ENCODE assay signal across 8 cellular contexts in the genomic region with DNA sequence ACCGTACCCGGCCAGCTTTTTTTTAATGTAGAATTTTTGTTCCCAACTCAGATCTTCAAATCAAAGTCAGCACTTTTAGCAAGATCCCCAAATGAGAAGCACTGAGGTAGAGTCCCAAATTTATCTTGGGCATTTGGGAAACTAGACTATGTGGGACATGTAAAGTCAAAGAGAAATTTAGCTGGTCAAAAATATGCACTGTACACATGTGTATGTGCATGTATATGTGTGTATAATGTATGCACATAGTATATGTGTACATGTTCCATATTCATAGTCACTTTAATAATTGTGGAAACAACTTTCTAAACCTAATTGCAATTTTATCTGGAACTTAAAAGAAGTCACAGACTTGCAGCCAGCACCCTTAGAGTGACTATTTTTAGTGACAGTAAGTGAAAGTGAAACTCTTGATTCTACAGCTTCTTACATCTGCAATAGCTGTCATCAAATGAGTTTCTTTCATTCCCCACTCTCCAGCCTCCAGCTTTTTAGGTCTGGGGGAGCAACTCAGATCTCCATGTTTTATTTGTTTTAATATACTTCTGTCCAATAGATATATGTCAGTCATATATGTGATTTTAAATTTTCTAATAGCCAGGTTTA. TPM values are rescaled to one million over a fixed set of nuclear protein-coding genes. Genes with fewer than 3 reads are reported as not detected.
DNase-seq lines count a peak whose midpoint lies in the region; ATAC-seq and TF ChIP-seq lines count a peak whose summit lies in the region.

No MANE protein-coding gene starts in this region.

- H3K9me3 Mint-ChIP-seq in CD4-positive, alpha-beta T cell = no peaks in the 10 kb centered on the region
- no peaks in the 10 kb centered on the region for H3K9me3 Mint-ChIP-seq in activated T-helper 1 cell treated with anti-CD3 and anti-CD28 coated beads, Interleukin-12 subunit alpha, Interleukin-12 subunit beta, Interleukin-2, Interleukin-4 antibody, amounts not matched to agents 30 ng/mL and 10 ng/mL and 1 ng/mL, durations not matched to agents 14 hours and 24 hours and 36 hours

- peak; percentile 43 for ATAC-seq in CD4-positive, alpha-beta T cell (ENCODE audit: poor library complexity)
- ATAC-seq in GM19397 (IDR thresholded peaks at IDR 0.05; ENCODE audit: unreplicated experiment) = peak; percentile 91
- ATAC-seq in HG03378 (IDR thresholded peaks at IDR 0.05; ENCODE audit: unreplicated experiment) = peak; percentile 94

- no peaks in the 10 kb centered on the region for H3K27me3 ChIP-seq in CD4-positive, alpha-beta T cell (ENCODE audit: control insufficient read depth, insufficient read depth, low read length)

- DNase-seq in CD4-positive, alpha-beta T cell = no peak
- peak; percentile 42 for DNase-seq in dedifferentiated amniotic fluid mesenchymal stem cell (ENCODE audit: extremely low spot score)
- DNase-seq in activated T-helper 1 cell treated with anti-CD3 and anti-CD28 coated beads, Interleukin-12 subunit alpha, Interleukin-12 subunit beta, Interleukin-2, Interleukin-4 antibody, amounts not matched to agents 30 ng/mL and 10 ng/mL and 1 ng/mL, durations not matched to agents 14 hours and 24 hours and 36 hours (ENCODE audit: low spot score) = no peak
- DNase-seq in foreskin fibroblast = no peak
- DNase-seq in NCI-H1105 (lab: John Stamatoyannopoulos, UW) = no peak
- no peak for DNase-seq in GM19240 (ENCODE audit: insufficient read length, low spot score)

- intact Hi-C loops in CD4-positive, alpha-beta T cell (cut with DNase I, micrococcal nuclease) = no loop called here
- intact Hi-C loops in activated T-helper 1 cell treated with anti-CD3 and anti-CD28 coated beads, Interleukin-12 subunit alpha, Interleukin-12 subunit beta, Interleukin-2, Interleukin-4 antibody, amounts not matched to agents 30 ng/mL and 10 ng/mL and 1 ng/mL, durations not matched to agents 14 hours and 24 hours and 36 hours (cut with micrococcal nuclease) = loop anchor here (2.0 kb wide), 1 partner anchor 53 kb away; a partner anchor contains a TSS

- no peaks in the 10 kb centered on the region for H3K9me3 ChIP-seq in CD4-positive, alpha-beta T cell (ENCODE audit: control insufficient read depth, low read length)

- POLR2A ChIA-PET in CD4-positive, alpha-beta T cell (lab: Charles Lee) = no interaction called here

- TF ChIP-seq CTCF in CD4-positive, alpha-beta T cell (IDR thresholded peaks at IDR 0.05) = no peak
- TF ChIP-seq CTCF in foreskin fibroblast (IDR thresholded peaks at IDR 0.05; ENCODE audit: low read depth, low read length) = no peak

- no peak overlapping the region for H3K27ac ChIP-seq in CD4-positive, alpha-beta T cell (ENCODE audit: low read depth, low read length)

- H3K27me3 Mint-ChIP-seq in CD4-positive, alpha-beta T cell = no peaks in the 10 kb centered on the region
- H3K27me3 Mint-ChIP-seq in activated T-helper 1 cell treated with anti-CD3 and anti-CD28 coated beads, Interleukin-12 subunit alpha, Interleukin-12 subunit beta, Interleukin-2, Interleukin-4 antibody, amounts not matched to agents 30 ng/mL and 10 ng/mL and 1 ng/mL, durations not matched to agents 14 hours and 24 hours and 36 hours (ENCODE audit: insufficient read depth) = no peaks in the 10 kb centered on the region

- peak overlapping the region; percentile 42 for H3K27ac Mint-ChIP-seq in CD4-positive, alpha-beta T cell
- H3K27ac Mint-ChIP-seq in activated T-helper 1 cell treated with anti-CD3 and anti-CD28 coated beads, Interleukin-12 subunit alpha, Interleukin-12 subunit beta, Interleukin-2, Interleukin-4 antibody, amounts not matched to agents 30 ng/mL and 10 ng/mL and 1 ng/mL, durations not matched to agents 14 hours and 24 hours and 36 hours = no peak overlapping the region

- CTCF ChIA-PET in CD4-positive, alpha-beta T cell (lab: Charles Lee) = interaction anchor here (1.4 kb wide), 1 partner anchor 9 kb away, joined by 3 read pairs; no protein-coding TSS in a partner anchor

- H3K36me3 Mint-ChIP-seq in CD4-positive, alpha-beta T cell (ENCODE audit: low read depth) = peaks cover 44% of the 10 kb centered on the region
- H3K36me3 Mint-ChIP-seq in activated T-helper 1 cell treated with anti-CD3 and anti-CD28 coated beads, Interleukin-12 subunit alpha, Interleukin-12 subunit beta, Interleukin-2, Interleukin-4 antibody, amounts not matched to agents 30 ng/mL and 10 ng/mL and 1 ng/mL, durations not matched to agents 14 hours and 24 hours and 36 hours (ENCODE audit: low read depth) = peaks cover 11% of the 10 kb centered on the region

- no peak overlapping the region for H3K4me3 ChIP-seq in foreskin fibroblast (ENCODE audit: low read depth in 1 of 2, low read length in 2 of 2)

- H3K4me3 Mint-ChIP-seq in CD4-positive, alpha-beta T cell = no peak overlapping the region
- H3K4me3 Mint-ChIP-seq in activated T-helper 1 cell treated with anti-CD3 and anti-CD28 coated beads, Interleukin-12 subunit alpha, Interleukin-12 subunit beta, Interleukin-2, Interleukin-4 antibody, amounts not matched to agents 30 ng/mL and 10 ng/mL and 1 ng/mL, durations not matched to agents 14 hours and 24 hours and 36 hours = no peak overlapping the region

- peaks cover 17% of the 10 kb centered on the region for H3K4me1 Mint-ChIP-seq in CD4-positive, alpha-beta T cell (ENCODE audit: low read depth)
- peaks cover 9% of the 10 kb centered on the region for H3K4me1 Mint-ChIP-seq in activated T-helper 1 cell treated with anti-CD3 and anti-CD28 coated beads, Interleukin-12 subunit alpha, Interleukin-12 subunit beta, Interleukin-2, Interleukin-4 antibody, amounts not matched to agents 30 ng/mL and 10 ng/mL and 1 ng/mL, durations not matched to agents 14 hours and 24 hours and 36 hours (ENCODE audit: low read depth)

RNA-seq across cellular contexts. Expression of a gene that starts 53.6 kb away (rescaled TPM):
- total RNA-seq in CD4-positive, alpha-beta T cell = 10 to 100 TPM; 26.0 to 29.5 TPM
- total RNA-seq in activated T-helper 1 cell treated with anti-CD3 and anti-CD28 coated beads, Interleukin-12 subunit alpha, Interleukin-12 subunit beta, Interleukin-2, Interleukin-4 antibody, amounts not matched to agents 30 ng/mL and 10 ng/mL and 1 ng/mL, durations not matched to agents 14 hours and 24 hours and 36 hours = 22.9 and 30.0 TPM in 2 replicates

RNA-seq across cellular contexts. Expression of a gene that starts 54.4 kb away (rescaled TPM):
- under 1 TPM; 0.19 to 0.22 TPM for total RNA-seq in CD4-positive, alpha-beta T cell
- 2.0 and 2.3 TPM in 2 replicates for total RNA-seq in activated T-helper 1 cell treated with anti-CD3 and anti-CD28 coated beads, Interleukin-12 subunit alpha, Interleukin-12 subunit beta, Interleukin-2, Interleukin-4 antibody, amounts not matched to agents 30 ng/mL and 10 ng/mL and 1 ng/mL, durations not matched to agents 14 hours and 24 hours and 36 hours

Comparison
In these comparisons a context has a peak if more than half of its experiments do, and no peak if none do; other contexts are left out.
1. ATAC-seq: peak in every context shown above with its lines; median percentile 94 in HG03378; 91 in GM19397; 43 in CD4-positive, alpha-beta T cell.